In the genomic region with DNA sequence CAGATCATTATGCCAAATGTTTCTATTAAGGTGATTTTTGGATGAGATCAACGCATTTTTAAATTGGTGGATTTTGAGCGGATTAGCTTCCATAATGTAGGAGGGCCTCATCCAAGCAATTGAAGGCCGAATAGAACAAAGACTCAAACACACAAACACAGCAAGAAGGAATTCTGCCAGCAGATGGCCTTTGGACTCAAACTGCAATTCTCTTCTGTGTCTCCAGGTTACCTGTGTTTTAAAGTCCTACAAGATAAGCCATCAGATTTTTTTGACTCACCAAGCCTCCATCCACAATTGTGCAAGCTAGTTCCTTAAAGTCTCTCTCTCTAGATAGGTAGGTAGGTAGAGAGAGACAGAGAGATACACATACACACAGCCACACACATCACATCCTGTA, we compare ENCODE assay signal across 16 cellular contexts. TPM values are rescaled to one million over a fixed set of nuclear protein-coding genes. Genes with fewer than 3 reads are reported as not detected.
"Had no signal": no experiment of that assay in that cellular context is flagged by ENCODE, and none has a peak within 500 bp of the region (broad histone marks: within the 10 kb centered on the region; RNA-seq: fewer than 3 reads in every experiment).

No MANE protein-coding gene starts in this region.

- H2AFZ ChIP-seq: parathyroid adenoma had no signal

- H3K4me3 ChIP-seq: coronary artery, gastroesophageal sphincter, right atrium auricular region, skin epidermis, stomach, thoracic aorta, vagina had no signal

- H3K27ac ChIP-seq: coronary artery, epithelial cell of prostate, gastroesophageal sphincter, parathyroid adenoma, right atrium auricular region, skin epidermis, stomach, thoracic aorta, vagina had no signal

- H3K9ac ChIP-seq: parathyroid adenoma had no signal

- H3K4me1 ChIP-seq: gastroesophageal sphincter, parathyroid adenoma, right atrium auricular region, vagina had no signal

- DNase-seq: activated CD4-positive, alpha-beta T cell treated with anti-CD3 and anti-CD28 coated beads for 1 hour; activated CD4-positive, alpha-beta T cell treated with anti-CD3 and anti-CD28 coated beads, Interleukin-2, amount 50 U/mL, for 48 hours; activated gamma-delta T cell treated with Interleukin-2 at 50 U/mL for 16 hours; activated T-cell treated with anti-CD3 and anti-CD28 coated beads, Interleukin-2, amount 50 U/mL, for 48 hours; effector CD8-positive, alpha-beta T cell; mammary epithelial cell; stomach; T-helper 9 cell had no signal

- H3K36me3 ChIP-seq: gastroesophageal sphincter, right atrium auricular region, stomach, thoracic aorta, vagina had no signal

- H3K27me3 ChIP-seq: gastroesophageal sphincter, right atrium auricular region, stomach, vagina had no signal

- H3K79me2 ChIP-seq: parathyroid adenoma had no signal

- H3K9me3 ChIP-seq: gastroesophageal sphincter, right atrium auricular region, stomach, thoracic aorta, vagina had no signal

RNA-seq across cellular contexts. Expression of a gene that starts 25.5 kb away (rescaled TPM):
- total RNA-seq: mammary epithelial cell had no signal
- polyA plus RNA-seq: mammary epithelial cell had no signal
